In the genomic region with DNA sequence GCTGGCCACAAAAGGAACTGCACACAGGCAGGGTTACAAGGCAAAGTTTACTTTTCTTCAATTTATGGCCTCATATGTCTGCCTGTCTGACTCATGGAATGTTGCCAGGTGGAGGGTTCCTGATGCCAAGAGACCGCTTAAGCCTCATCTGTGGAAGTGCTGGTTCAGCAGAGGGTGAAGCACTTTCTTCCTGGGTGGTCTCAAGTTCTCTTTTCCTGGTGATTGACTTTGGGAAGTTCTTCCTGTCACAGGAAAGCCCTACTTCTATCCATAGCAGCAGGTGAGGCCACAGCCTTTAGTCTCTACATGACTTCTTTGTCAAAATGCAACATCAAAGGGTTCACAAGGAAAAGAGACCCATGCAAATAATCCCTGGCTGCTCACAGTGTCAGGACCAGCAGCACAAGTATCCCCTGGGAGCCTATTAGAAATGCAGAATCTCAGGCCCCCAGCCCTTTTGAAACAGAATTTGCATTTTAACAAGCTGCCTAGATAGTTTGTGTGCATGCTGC, we compare ENCODE assay signal across 12 cellular contexts.
DNase-seq lines count a peak whose midpoint lies in the region; ATAC-seq, FAIRE-seq and TF ChIP-seq lines count a peak whose summit lies in the region.
"Had no signal": no experiment of that assay in that cellular context is flagged by ENCODE, and none has a peak within 500 bp of the region (broad histone marks: within the 10 kb centered on the region; RNA-seq: fewer than 3 reads in every experiment).

No MANE protein-coding gene starts in this region.

- CTCF ChIA-PET in H1 (lab: Charles Lee; ENCODE audit: partially characterized antibody) = interaction anchor here (0.6 to 6.8 kb wide), 42 partner anchors 8 to 877 kb away, joined by 3 to 91 read pairs (median 6); no protein-coding TSS in a partner anchor

- no peak overlapping the region for H2BK15ac ChIP-seq in H1 (ENCODE audit: low read length)

- H3K36me3 ChIP-seq in H1 (ENCODE audit: control insufficient read depth in 2 of 4, insufficient read depth in 4 of 4, low read length in 3 of 4) = no peaks in the 10 kb centered on the region
- H3K36me3 ChIP-seq: right lobe of liver had no signal

- no peak overlapping the region for H4K5ac ChIP-seq in H1 (ENCODE audit: insufficient read length, low read depth, low read length)

- no peak overlapping the region for H2AFZ ChIP-seq in H1 (ENCODE audit: low read length)

- H3K9me3 Mint-ChIP-seq in mesothelial cell of epicardium (peaks cover 4% of the 10 kb centered on the region), immature natural killer cell (no peaks in the 10 kb centered on the region)
- H3K9me3 Mint-ChIP-seq: activated B cell treated with CpG ODN at 0.5 μM for 24 hours had no signal

- peaks cover 3% of the 10 kb centered on the region for H3K36me3 Mint-ChIP-seq in mesothelial cell of epicardium
- H3K36me3 Mint-ChIP-seq in immature natural killer cell = no peaks in the 10 kb centered on the region
- H3K36me3 Mint-ChIP-seq: activated naive CD8-positive, alpha-beta T cell had no signal

- H3K27ac Mint-ChIP-seq in mesothelial cell of epicardium = peak overlapping the region; percentile 19
- no peak overlapping the region for H3K27ac Mint-ChIP-seq in immature natural killer cell
- H3K27ac Mint-ChIP-seq: activated B cell treated with CpG ODN at 0.5 μM for 24 hours; activated naive CD8-positive, alpha-beta T cell had no signal

- peak overlapping the region; percentile 51 to 53 for H3K4me2 ChIP-seq in H1 (ENCODE audit: insufficient read depth in 1 of 2, low read depth in 2 of 2, low read length in 2 of 2)

- H3K4me3 ChIP-seq in H1 (ENCODE audit: extremely low read depth in 1 of 4, insufficient read depth in 2 of 4, low read depth in 3 of 4, low read length in 4 of 4) = peak overlapping the region in 1 of 4 experiments; percentile 10; a peak in 2 of 8 replicates
- H3K4me3 ChIP-seq: right lobe of liver had no signal

- peaks cover 12 to 42% (median 22%) of the 10 kb centered on the region in 4 experiments for H3K4me1 ChIP-seq in H1 (replicated peaks in 1 of 4; ENCODE audit: control insufficient read depth in 3 of 4, insufficient read depth in 4 of 4, low read length in 3 of 4)
- H3K4me1 ChIP-seq: right lobe of liver had no signal

- no peak overlapping the region for H4K8ac ChIP-seq in H1 (ENCODE audit: extremely low read depth, insufficient read depth, low read length)

- DNase-seq in Daoy (ENCODE audit: low read depth) = peak; percentile 25
- peak; percentile 48 for DNase-seq in NCI-H1048 (lab: John Stamatoyannopoulos, UW)
- DNase-seq in H1 (ENCODE audit: low read depth in 1 of 2, low spot score in 2 of 2) = peak; percentile 49 to 54
- peak in 1 of 2 experiments; percentile 48 for DNase-seq in mesothelial cell of epicardium (ENCODE audit: low spot score in 2 of 2, unreplicated experiment in 2 of 2)
- DNase-seq in hippocampal formation (lab: John Stamatoyannopoulos, UW) = no peak
- DNase-seq in NCI-H1694 (lab: John Stamatoyannopoulos, UW) = no peak
- no peak for DNase-seq in immature natural killer cell
- DNase-seq: activated B cell treated with CpG ODN at 0.5 μM for 24 hours, NCI-H2107, right lobe of liver had no signal

- H3K79me2 ChIP-seq in H1 (ENCODE audit: control insufficient read depth in 1 of 2, insufficient read depth in 2 of 2, low read length in 2 of 2) = no peaks in the 10 kb centered on the region

- peaks cover 2 to 21% (median 11%) of the 10 kb centered on the region in 4 experiments; a peak in 6 of 7 replicates for H3K27me3 ChIP-seq in H1 (replicated peaks in 1 of 4; ENCODE audit: control insufficient read depth in 3 of 4, extremely low read depth in 1 of 4, insufficient read depth in 3 of 4, low read length in 3 of 4)
- H3K27me3 ChIP-seq: right lobe of liver had no signal

- 0 out of 2 replicates have a peak, but pooled peaks cover 2% of the 10 kb centered on the region for H3K23me2 ChIP-seq in H1 (ENCODE audit: low read depth, low read length)

- H3K4me1 Mint-ChIP-seq in mesothelial cell of epicardium = peaks cover 39% of the 10 kb centered on the region
- no peaks in the 10 kb centered on the region for H3K4me1 Mint-ChIP-seq in immature natural killer cell
- H3K4me1 Mint-ChIP-seq: activated B cell treated with CpG ODN at 0.5 μM for 24 hours had no signal

- no peak; a peak in 1 of 4 replicates for TF ChIP-seq RAD21 in H1 (IDR thresholded peaks at IDR 0.05 in 1 of 2, conservative IDR thresholded peaks at IDR 0.05 in 1 of 2; ENCODE audit: low read depth in 2 of 2, low read length in 2 of 2)

- H2BK5ac ChIP-seq in H1 (ENCODE audit: low read depth, low read length) = 0 out of 2 replicates have a peak overlapping the region, but pooled peaks have one; percentile 72

- no peak overlapping the region for H3K4ac ChIP-seq in H1 (replicated peaks; ENCODE audit: insufficient read length, low read depth, low read length)

- H3K4me3 Mint-ChIP-seq in mesothelial cell of epicardium = no peak overlapping the region
- no peak overlapping the region for H3K4me3 Mint-ChIP-seq in immature natural killer cell
- H3K4me3 Mint-ChIP-seq: activated B cell treated with CpG ODN at 0.5 μM for 24 hours; activated naive CD8-positive, alpha-beta T cell had no signal

- no peak overlapping the region for H3K23ac ChIP-seq in H1 (ENCODE audit: insufficient read length)

- TF ChIP-seq CTCF in H1 (IDR thresholded peaks at IDR 0.05; ENCODE audit: control extremely low read depth in 1 of 3, insufficient read depth in 1 of 3, low read depth in 1 of 3, low read length in 3 of 3) (no peak), mesothelial cell of epicardium (IDR thresholded peaks at IDR 0.05; ENCODE audit: unreplicated experiment) (no peak)

- no peak for TF ChIP-seq EP300 in H1 (IDR thresholded peaks at IDR 0.05; ENCODE audit: borderline replicate concordance in 1 of 2, low read depth in 2 of 2, low read length in 2 of 2)

- H3K27me3 Mint-ChIP-seq in mesothelial cell of epicardium (ENCODE audit: low read depth) (no peaks in the 10 kb centered on the region), immature natural killer cell (ENCODE audit: low read depth in 3 of 3) (peaks cover 2 to 8% (median 8%) of the 10 kb centered on the region in 3 donors)

- no peak overlapping the region for H3K9ac ChIP-seq in H1 (replicated peaks in 1 of 4; ENCODE audit: extremely low read depth in 1 of 4, low read depth in 3 of 4, low read length in 3 of 4)

- no peak overlapping the region for H2BK120ac ChIP-seq in H1 (replicated peaks; ENCODE audit: low read depth, low read length)

- no peak overlapping the region for H3K14ac ChIP-seq in H1 (ENCODE audit: insufficient read length)

- no peak for TF ChIP-seq POLR2A in H1 (IDR thresholded peaks at IDR 0.05; ENCODE audit: control extremely low read depth in 1 of 2, low read depth in 2 of 2, low read length in 2 of 2)

- no peak overlapping the region; the same call in 1 of the 2 replicates for H2BK20ac ChIP-seq in H1 (ENCODE audit: low read length)

- H3K18ac ChIP-seq in H1 (ENCODE audit: extremely low read depth, low read length) = no peak overlapping the region

- POLR2A ChIA-PET in H1 (lab: Charles Lee; ENCODE audit: partially characterized antibody) = no interaction called here

- no peak overlapping the region for H3K27ac ChIP-seq in H1 (ENCODE audit: low read depth, low read length)
- H3K27ac ChIP-seq: right lobe of liver had no signal

- H2AK5ac ChIP-seq in H1 (ENCODE audit: low read depth, low read length) = no peak overlapping the region; the same call in 1 of the 2 replicates

- H4K91ac ChIP-seq in H1 (replicated peaks; ENCODE audit: insufficient read length, low read length) = no peak overlapping the region

- no peak overlapping the region for H3K56ac ChIP-seq in H1 (replicated peaks; ENCODE audit: insufficient read length, low read depth, low read length)

- WGBS in H1 (ENCODE audit: extremely low coverage in 1 of 2, insufficient coverage in 1 of 2, insufficient read length in 1 of 2, insufficient replicate concordance in 2 of 2, low coverage in 1 of 2, low lambda C conversion rate in 2 of 2, missing lambda C conversion rate in 1 of 2), 2 experiments = 17% methylated on average over 1 of the region's 1 CpG; no CpG with 5 or more reads in 1 of the 2 experiments

- no peak for ATAC-seq in GM19035 (IDR thresholded peaks at IDR 0.05; ENCODE audit: unreplicated experiment)

- FAIRE-seq in H1 (lab: Jason Lieb, UNC) = peak; percentile 45

- H2BK12ac ChIP-seq in H1 (ENCODE audit: low read depth, low read length) = no peak overlapping the region

- no peaks in the 10 kb centered on the region for H3K9me3 ChIP-seq in H1 (ENCODE audit: insufficient read depth in 2 of 2, low read depth in 1 of 2, low read length in 1 of 2)
- H3K9me3 ChIP-seq: right lobe of liver had no signal

- no peaks in the 10 kb centered on the region for H3K79me1 ChIP-seq in H1 (ENCODE audit: low read depth, low read length)

- no peaks in the 10 kb centered on the region for H4K20me1 ChIP-seq in H1 (replicated peaks in 1 of 2; ENCODE audit: control insufficient read depth in 1 of 2, insufficient read depth in 2 of 2, low read length in 2 of 2)

TF ChIP-seq in H1, 55 proteins besides CTCF, POLR2A, EP300 and RAD21 (continues in another document):
- TF ChIP-seq HDAC6 (IDR thresholded peaks at IDR 0.05; ENCODE audit: low read depth, low read length) = no peak
- TF ChIP-seq RFX5 (IDR thresholded peaks at IDR 0.05; ENCODE audit: borderline replicate concordance, low read depth, low read length) = no peak
- TF ChIP-seq EGR1 (IDR thresholded peaks at IDR 0.05; ENCODE audit: borderline replicate concordance, low read depth, low read length) = peak; percentile 55; the same call in 1 of the 2 replicates
- no peak for TF ChIP-seq PHF8 (conservative IDR thresholded peaks at IDR 0.05; ENCODE audit: low read depth, low read length)
- TF ChIP-seq JUND (IDR thresholded peaks at IDR 0.05; ENCODE audit: low read length) = 0 out of 2 replicates have a peak, but pooled peaks have one; percentile 15
- TF ChIP-seq YY1 (IDR thresholded peaks at IDR 0.05; ENCODE audit: low read depth, low read length) = no peak
- no peak for TF ChIP-seq ZNF274 (IDR thresholded peaks at IDR 0.05; ENCODE audit: borderline replicate concordance, extremely low read depth, low read length)
- TF ChIP-seq NANOG (IDR thresholded peaks at IDR 0.05; ENCODE audit: insufficient read depth, low read depth, low read length, poor library complexity, severe bottlenecking) = peak; percentile 44
- TF ChIP-seq FOSL1 (IDR thresholded peaks at IDR 0.05; ENCODE audit: insufficient read depth, low read depth, low read length) = no peak
- TF ChIP-seq HDAC2 (IDR thresholded peaks at IDR 0.05; ENCODE audit: borderline replicate concordance in 1 of 2, low read depth in 2 of 2, low read length in 2 of 2) = 0 out of 4 replicates have a peak, but pooled peaks have one; percentile 66 to 74
- no peak for TF ChIP-seq GABPA (IDR thresholded peaks at IDR 0.05; ENCODE audit: borderline replicate concordance, insufficient read depth, low read length)

Comparison
In these comparisons a context has a peak if more than half of its experiments do, and no peak if none do; other contexts are left out.
1. DNase-seq: peak in Daoy (single experiment), NCI-H1048 (single experiment) and H1 (2 of 2); none in hippocampal formation (0 of 2), NCI-H1694 (single experiment) and immature natural killer cell (0 of 3).